ENCODE assay signal across 9 cellular contexts in genomic region chr14:53412819-53413664, GRCh38.
A peak's percentile ranks its signal among the peaks of the same experiment; 100 is the strongest.
DNase-seq lines count a peak whose midpoint lies in the region; ATAC-seq, FAIRE-seq and TF ChIP-seq lines count a peak whose summit lies in the region.
"Had no signal": no experiment of that assay in that cellular context is flagged by ENCODE, and none has a peak within 500 bp of the region (broad histone marks: within the 10 kb centered on the region; RNA-seq: fewer than 3 reads in every experiment).

No MANE protein-coding gene starts in this region.

- DNase-seq in ELF-1 (ENCODE audit: low read depth, low spot score): peak; percentile 13
- DNase-seq in HL-60 (ENCODE audit: low read depth in 1 of 2, low spot score in 1 of 2): no peak
- DNase-seq in WERI-Rb-1: peak; percentile 12
- peak; percentile 30 for DNase-seq in HepG2 (ENCODE audit: low spot score)
- DNase-seq in superior temporal gyrus (ENCODE audit: extremely low spot score): no peak
- DNase-seq in caudate nucleus (lab: John Stamatoyannopoulos, UW): no peak
- DNase-seq: amniotic stem cell had no signal

- intact Hi-C loops in HepG2 (cut with micrococcal nuclease; ENCODE audit: unreplicated experiment): loop anchor here (5.0 kb wide), 1 partner anchor 934 kb away; no protein-coding TSS in a partner anchor

- BruUV-seq in HepG2 (replicated peaks; lab: Mats Ljungman, UMichigan): no TSS peak

- no peaks in the 10 kb centered on the region for H3K79me2 ChIP-seq in HepG2 (ENCODE audit: insufficient read depth, low read length)

- H2AFZ ChIP-seq in HepG2 (ENCODE audit: low read length): no peak overlapping the region

- no peaks in the 10 kb centered on the region for H3K9me3 ChIP-seq in WERI-Rb-1 (ENCODE audit: severe bottlenecking)
- H3K9me3 ChIP-seq in HepG2 (ENCODE audit: low read length): 0 out of 2 replicates have a peak, but pooled peaks cover 1% of the 10 kb centered on the region

- TF ChIP-seq RAD21 in HepG2 (CRISPR knock-in tag; IDR thresholded peaks at IDR 0.05): peak; percentile 16; the same call in 1 of the 2 replicates

- ATAC-seq in HepG2 (peak; percentile 79), HG03469 (IDR thresholded peaks at IDR 0.05; ENCODE audit: unreplicated experiment) (no peak), GM21619 (IDR thresholded peaks at IDR 0.05; ENCODE audit: unreplicated experiment) (no peak)

- no peaks in the 10 kb centered on the region for H4K20me1 ChIP-seq in HepG2 (ENCODE audit: insufficient read depth, low read length)

- peak; percentile 18 for TF ChIP-seq CTCF in HL-60 (IDR thresholded peaks at IDR 0.05; ENCODE audit: insufficient read depth, low read length)
- TF ChIP-seq CTCF in WERI-Rb-1 (IDR thresholded peaks at IDR 0.05; ENCODE audit: low read depth, low read length): peak; percentile 66
- peak; percentile 69 for TF ChIP-seq CTCF in HepG2 (CRISPR knock-in tag; IDR thresholded peaks at IDR 0.05)

- POLR2A ChIA-PET in HepG2 (lab: Yijun Ruan, JAX): no interaction called here

- no peak for TF ChIP-seq EP300 in HepG2 (IDR thresholded peaks at IDR 0.05; ENCODE audit: low read depth in 2 of 2, low read length in 2 of 2)
- TF ChIP-seq EP300 in HepG2 (CRISPR knock-in tag; IDR thresholded peaks at IDR 0.05; ENCODE audit: borderline replicate concordance): no peak

- H3K4me1 ChIP-seq in HepG2 (ENCODE audit: insufficient read depth, low read length): no peaks in the 10 kb centered on the region

- no peak overlapping the region for H3K4me2 ChIP-seq in HepG2 (ENCODE audit: low read depth, low read length)

- H3K27ac ChIP-seq in HL-60 (replicated peaks) (no peak overlapping the region), WERI-Rb-1 (no peak overlapping the region), HepG2 (ENCODE audit: extremely low read length, insufficient read depth, low read length) (no peak overlapping the region), caudate nucleus (ENCODE audit: low read depth, low read length) (no peak overlapping the region)

- in situ Hi-C loops in HepG2 (cut with HindIII; ENCODE audit: extremely low pct_ligation_motif_present, low pct_unique_long_range_greater_than_20kb): loop anchor here (10.0 kb wide), 1 partner anchor 932 kb away; no protein-coding TSS in a partner anchor

- no peak for FAIRE-seq in HepG2 (lab: Jason Lieb, UNC)

- H3K36me3 ChIP-seq in WERI-Rb-1 (no peaks in the 10 kb centered on the region), HepG2 (replicated peaks in 1 of 2; ENCODE audit: control insufficient read depth in 1 of 2, insufficient read depth in 2 of 2, low read length in 2 of 2) (no peaks in the 10 kb centered on the region)

- CTCF ChIA-PET in HepG2 (lab: Yijun Ruan, JAX; ENCODE audit: low intra/inter-chr PET ratio, low total read pairs): interaction anchor here (1.9 kb wide), 1 partner anchor 935 kb away, joined by 7 read pairs; no protein-coding TSS in a partner anchor

- TF ChIP-seq POLR2A in HepG2 (IDR thresholded peaks at IDR 0.05; ENCODE audit: insufficient read depth in 1 of 2, low read depth in 2 of 2, low read length in 2 of 2): no peak

- no peak overlapping the region for H3K9ac ChIP-seq in HepG2 (ENCODE audit: insufficient read depth, low read depth, low read length)

- H3K4me3 ChIP-seq in HL-60 (replicated peaks; ENCODE audit: insufficient read depth, low read length) (no peak overlapping the region), WERI-Rb-1 (ENCODE audit: low read depth, low read length) (no peak overlapping the region), HepG2 (replicated peaks in 1 of 3; ENCODE audit: insufficient read depth in 1 of 3, low read depth in 2 of 3, low read length in 3 of 3) (no peak overlapping the region)

- H3K27me3 ChIP-seq in HL-60 (ENCODE audit: insufficient read depth, poor library complexity, severe bottlenecking) (no peaks in the 10 kb centered on the region), WERI-Rb-1 (ENCODE audit: insufficient read depth, low read depth, severe bottlenecking) (peaks cover 23% of the 10 kb centered on the region), HepG2 (ENCODE audit: control insufficient read depth in 1 of 2, insufficient read depth in 2 of 2, low read length in 2 of 2) (no peaks in the 10 kb centered on the region)

- WGBS in HepG2 (ENCODE audit: low lambda C conversion rate): 0% methylated on average over 1 of the region's 1 CpG

TF ChIP-seq in HepG2, 621 proteins besides CTCF, POLR2A, EP300 and RAD21 (continues in another document):
- TF ChIP-seq ZNF3 (CRISPR knock-in tag; IDR thresholded peaks at IDR 0.05): no peak
- TF ChIP-seq JUND (CRISPR knock-in tag; IDR thresholded peaks at IDR 0.05): no peak
- peak; percentile 63 for TF ChIP-seq STAG1 (CRISPR knock-in tag; IDR thresholded peaks at IDR 0.05)
- no peak for TF ChIP-seq TP53 (CRISPR knock-in tag; conservative IDR thresholded peaks at IDR 0.05)
- TF ChIP-seq HOXA5 (CRISPR knock-in tag; IDR thresholded peaks at IDR 0.05): no peak
- TF ChIP-seq, protein P1, sequence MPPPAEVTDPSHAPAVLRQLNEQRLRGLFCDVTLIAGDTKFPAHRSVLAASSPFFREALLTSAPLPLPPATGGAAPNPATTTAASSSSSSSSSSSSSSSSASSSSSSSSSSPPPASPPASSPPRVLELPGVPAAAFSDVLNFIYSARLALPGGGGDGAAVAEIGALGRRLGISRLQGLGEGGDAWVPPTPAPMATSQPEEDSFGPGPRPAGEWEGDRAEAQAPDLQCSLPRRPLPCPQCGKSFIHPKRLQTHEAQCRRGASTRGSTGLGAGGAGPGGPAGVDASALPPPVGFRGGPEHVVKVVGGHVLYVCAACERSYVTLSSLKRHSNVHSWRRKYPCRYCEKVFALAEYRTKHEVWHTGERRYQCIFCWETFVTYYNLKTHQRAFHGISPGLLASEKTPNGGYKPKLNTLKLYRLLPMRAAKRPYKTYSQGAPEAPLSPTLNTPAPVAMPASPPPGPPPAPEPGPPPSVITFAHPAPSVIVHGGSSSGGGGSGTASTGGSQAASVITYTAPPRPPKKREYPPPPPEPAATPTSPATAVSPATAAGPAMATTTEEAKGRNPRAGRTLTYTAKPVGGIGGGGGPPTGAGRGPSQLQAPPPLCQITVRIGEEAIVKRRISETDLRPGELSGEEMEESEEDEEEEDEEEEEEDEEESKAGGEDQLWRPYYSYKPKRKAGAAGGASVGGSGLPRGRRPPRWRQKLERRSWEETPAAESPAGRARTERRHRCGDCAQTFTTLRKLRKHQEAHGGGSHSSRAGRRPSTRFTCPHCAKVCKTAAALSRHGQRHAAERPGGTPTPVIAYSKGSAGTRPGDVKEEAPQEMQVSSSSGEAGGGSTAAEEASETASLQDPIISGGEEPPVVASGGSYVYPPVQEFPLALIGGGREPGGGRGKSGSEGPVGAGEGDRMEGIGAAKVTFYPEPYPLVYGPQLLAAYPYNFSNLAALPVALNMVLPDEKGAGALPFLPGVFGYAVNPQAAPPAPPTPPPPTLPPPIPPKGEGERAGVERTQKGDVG (CRISPR knock-in tag; IDR thresholded peaks at IDR 0.05; ENCODE audit: borderline replicate concordance): no peak
- TF ChIP-seq ZNF775 (CRISPR knock-in tag; IDR thresholded peaks at IDR 0.05; ENCODE audit: borderline replicate concordance): no peak
- TF ChIP-seq SMC3 (IDR thresholded peaks at IDR 0.05; ENCODE audit: low read length): peak; percentile 66; the same call in 1 of the 2 replicates
- TF ChIP-seq GATAD2A (CRISPR knock-in tag; IDR thresholded peaks at IDR 0.05): no peak
- no peak for TF ChIP-seq ZNF580 (CRISPR knock-in tag; IDR thresholded peaks at IDR 0.05; ENCODE audit: borderline replicate concordance, low read depth)
- TF ChIP-seq SIX1 (CRISPR knock-in tag; IDR thresholded peaks at IDR 0.05; ENCODE audit: borderline replicate concordance): no peak
- TF ChIP-seq BORCS8-MEF2B (CRISPR knock-in tag; IDR thresholded peaks at IDR 0.05): no peak
- TF ChIP-seq ZBTB46 (CRISPR knock-in tag; IDR thresholded peaks at IDR 0.05; ENCODE audit: borderline replicate concordance): no peak
- TF ChIP-seq, protein P2, sequence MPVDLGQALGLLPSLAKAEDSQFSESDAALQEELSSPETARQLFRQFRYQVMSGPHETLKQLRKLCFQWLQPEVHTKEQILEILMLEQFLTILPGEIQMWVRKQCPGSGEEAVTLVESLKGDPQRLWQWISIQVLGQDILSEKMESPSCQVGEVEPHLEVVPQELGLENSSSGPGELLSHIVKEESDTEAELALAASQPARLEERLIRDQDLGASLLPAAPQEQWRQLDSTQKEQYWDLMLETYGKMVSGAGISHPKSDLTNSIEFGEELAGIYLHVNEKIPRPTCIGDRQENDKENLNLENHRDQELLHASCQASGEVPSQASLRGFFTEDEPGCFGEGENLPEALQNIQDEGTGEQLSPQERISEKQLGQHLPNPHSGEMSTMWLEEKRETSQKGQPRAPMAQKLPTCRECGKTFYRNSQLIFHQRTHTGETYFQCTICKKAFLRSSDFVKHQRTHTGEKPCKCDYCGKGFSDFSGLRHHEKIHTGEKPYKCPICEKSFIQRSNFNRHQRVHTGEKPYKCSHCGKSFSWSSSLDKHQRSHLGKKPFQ (CRISPR knock-in tag; IDR thresholded peaks at IDR 0.05; ENCODE audit: insufficient replicate concordance): no peak
- TF ChIP-seq SUZ12 (IDR thresholded peaks at IDR 0.05; ENCODE audit: low read depth, low read length): no peak

Comparison
In these comparisons a context has a peak if more than half of its experiments do, and no peak if none do; other contexts are left out.
1. DNase-seq: peak in ELF-1 (single experiment), WERI-Rb-1 (single experiment) and HepG2 (single experiment); none in HL-60 (0 of 2), superior temporal gyrus (single experiment) and caudate nucleus (0 of 61).
2. CTCF ChIP-seq: peak in every context shown above with its lines; median percentile 69 in HepG2; 66 in WERI-Rb-1; 18 in HL-60.